ENCODE assay signal across 1 cellular context in the genomic region with DNA sequence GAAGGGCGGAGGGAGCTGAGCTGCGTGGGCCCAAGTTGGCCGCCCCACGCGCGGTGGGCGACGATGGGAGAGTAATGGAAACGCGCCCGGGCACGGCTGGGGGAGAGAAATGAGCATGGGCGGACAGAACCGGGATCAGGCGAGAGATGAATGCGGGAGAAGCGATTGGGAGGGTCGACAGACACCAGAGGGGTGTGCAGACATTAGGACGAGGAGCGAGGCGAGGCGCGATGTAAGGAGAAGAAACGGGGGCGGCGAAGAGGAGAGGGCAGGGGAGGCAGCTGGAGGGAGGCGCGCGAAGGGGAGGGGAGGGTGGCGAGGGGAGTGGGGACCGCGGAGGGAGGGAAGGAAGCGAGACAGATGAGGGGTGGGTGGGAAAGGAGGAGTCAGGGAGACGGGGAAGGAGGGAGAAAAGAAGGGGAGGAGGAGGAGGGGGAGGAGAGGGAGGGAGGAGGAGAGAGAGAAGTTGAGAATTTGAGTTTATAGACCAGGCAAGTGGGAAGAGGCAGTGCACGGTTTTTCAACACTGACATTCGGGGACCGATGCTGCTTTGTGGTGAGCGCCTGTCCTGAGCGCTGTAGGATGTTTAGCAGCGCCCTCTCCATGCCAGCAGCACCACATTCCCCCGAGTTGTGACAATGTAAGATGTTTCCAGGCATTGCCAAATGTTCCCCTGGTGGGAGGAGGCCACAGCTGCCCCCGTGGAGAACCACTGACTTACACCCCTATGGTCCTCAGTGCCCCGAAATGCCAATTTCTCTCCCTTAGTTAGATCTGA.
TF ChIP-seq lines count a peak whose summit lies in the region.

SHISA7 (minus strand) TSS at position 256 of the 779 bp plus-strand sequence. CDS start 437 bp downstream, outside the sequence.

TF ChIP-seq in HEK293, 187 proteins besides CTCF, POLR2A, EP300 and RAD21 (continued from another document and continues in another):
- TF ChIP-seq ZBTB6 (tag by site-specific recombination; IDR thresholded peaks at IDR 0.05) (no peak), ZNF76 (tag by site-specific recombination; IDR thresholded peaks at IDR 0.05; ENCODE audit: borderline replicate concordance, low read depth) (0 out of 2 replicates have a peak, but pooled peaks have one; percentile 26), ZNF140 (tag by site-specific recombination; IDR thresholded peaks at IDR 0.05) (no peak), RBAK (tag by site-specific recombination; IDR thresholded peaks at IDR 0.05) (no peak), ZNF23 (tag by site-specific recombination; IDR thresholded peaks at IDR 0.05; ENCODE audit: borderline replicate concordance) (no peak), HOXC10 (CRISPR knock-in tag; IDR thresholded peaks at IDR 0.05) (no peak), ZNF391 (tag by site-specific recombination; IDR thresholded peaks at IDR 0.05; ENCODE audit: borderline replicate concordance, low read depth) (no peak; the same call in 1 of the 2 replicates), ZFHX2 (tag by site-specific recombination; conservative IDR thresholded peaks at IDR 0.05) (peak; percentile 99), ZNF354C (tag by site-specific recombination; IDR thresholded peaks at IDR 0.05; ENCODE audit: borderline replicate concordance, low read depth) (no peak), ZNF366 (tag by site-specific recombination; conservative IDR thresholded peaks at IDR 0.05) (peak; percentile 63), ZNF157 (tag by site-specific recombination; IDR thresholded peaks at IDR 0.05) (no peak), ZNF184 (tag by site-specific recombination; IDR thresholded peaks at IDR 0.05) (no peak), ZNF571 (tag by site-specific recombination; IDR thresholded peaks at IDR 0.05) (no peak), PBX3 (CRISPR knock-in tag; IDR thresholded peaks at IDR 0.05) (no peak), ZNF513 (tag by site-specific recombination; IDR thresholded peaks at IDR 0.05) (no peak), ZNF398 (tag by site-specific recombination; IDR thresholded peaks at IDR 0.05) (peak; percentile 91), ZNF692 (tag by site-specific recombination; IDR thresholded peaks at IDR 0.05) (peak; percentile 37; the same call in 1 of the 2 replicates), TCF7L2 (IDR thresholded peaks at IDR 0.05; ENCODE audit: borderline replicate concordance, low read depth, low read length) (no peak), GLI2 (tag by site-specific recombination; IDR thresholded peaks at IDR 0.05; ENCODE audit: borderline replicate concordance, low read depth) (no peak), ZNF211 (tag by site-specific recombination; IDR thresholded peaks at IDR 0.05; ENCODE audit: low read depth) (no peak), OSR2 (tag by site-specific recombination; IDR thresholded peaks at IDR 0.05) (no peak), ZBTB8A (tag by site-specific recombination; IDR thresholded peaks at IDR 0.05) (no peak), BCL11B (tag by site-specific recombination; IDR thresholded peaks at IDR 0.05; ENCODE audit: low read depth) (no peak), TRIM28 (IDR thresholded peaks at IDR 0.05; ENCODE audit: borderline replicate concordance, low read length) (no peak), ZNF2 (tag by site-specific recombination; IDR thresholded peaks at IDR 0.05) (no peak), ZNF561 (tag by site-specific recombination; IDR thresholded peaks at IDR 0.05; ENCODE audit: borderline replicate concordance) (no peak), MYNN (tag by site-specific recombination; IDR thresholded peaks at IDR 0.05; ENCODE audit: borderline replicate concordance) (no peak), ZNF629 (tag by site-specific recombination; IDR thresholded peaks at IDR 0.05) (no peak), ZNF16 (tag by site-specific recombination; IDR thresholded peaks at IDR 0.05; ENCODE audit: low read depth) (no peak), EGR2 (tag by site-specific recombination; IDR thresholded peaks at IDR 0.05; ENCODE audit: low read depth) (peak; percentile 97), HIC1 (tag by site-specific recombination; IDR thresholded peaks at IDR 0.05) (no peak)
- TF ChIP-seq, protein P1, sequence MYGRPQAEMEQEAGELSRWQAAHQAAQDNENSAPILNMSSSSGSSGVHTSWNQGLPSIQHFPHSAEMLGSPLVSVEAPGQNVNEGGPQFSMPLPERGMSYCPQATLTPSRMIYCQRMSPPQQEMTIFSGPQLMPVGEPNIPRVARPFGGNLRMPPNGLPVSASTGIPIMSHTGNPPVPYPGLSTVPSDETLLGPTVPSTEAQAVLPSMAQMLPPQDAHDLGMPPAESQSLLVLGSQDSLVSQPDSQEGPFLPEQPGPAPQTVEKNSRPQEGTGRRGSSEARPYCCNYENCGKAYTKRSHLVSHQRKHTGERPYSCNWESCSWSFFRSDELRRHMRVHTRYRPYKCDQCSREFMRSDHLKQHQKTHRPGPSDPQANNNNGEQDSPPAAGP (tag by site-specific recombination; IDR thresholded peaks at IDR 0.05): peak; percentile 86
- TF ChIP-seq, protein P2, sequence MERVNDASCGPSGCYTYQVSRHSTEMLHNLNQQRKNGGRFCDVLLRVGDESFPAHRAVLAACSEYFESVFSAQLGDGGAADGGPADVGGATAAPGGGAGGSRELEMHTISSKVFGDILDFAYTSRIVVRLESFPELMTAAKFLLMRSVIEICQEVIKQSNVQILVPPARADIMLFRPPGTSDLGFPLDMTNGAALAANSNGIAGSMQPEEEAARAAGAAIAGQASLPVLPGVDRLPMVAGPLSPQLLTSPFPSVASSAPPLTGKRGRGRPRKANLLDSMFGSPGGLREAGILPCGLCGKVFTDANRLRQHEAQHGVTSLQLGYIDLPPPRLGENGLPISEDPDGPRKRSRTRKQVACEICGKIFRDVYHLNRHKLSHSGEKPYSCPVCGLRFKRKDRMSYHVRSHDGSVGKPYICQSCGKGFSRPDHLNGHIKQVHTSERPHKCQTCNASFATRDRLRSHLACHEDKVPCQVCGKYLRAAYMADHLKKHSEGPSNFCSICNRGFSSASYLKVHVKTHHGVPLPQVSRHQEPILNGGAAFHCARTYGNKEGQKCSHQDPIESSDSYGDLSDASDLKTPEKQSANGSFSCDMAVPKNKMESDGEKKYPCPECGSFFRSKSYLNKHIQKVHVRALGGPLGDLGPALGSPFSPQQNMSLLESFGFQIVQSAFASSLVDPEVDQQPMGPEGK (tag by site-specific recombination; IDR thresholded peaks at IDR 0.05): peak; percentile 47; the same call in 1 of the 2 replicates
- TF ChIP-seq, protein P3, sequence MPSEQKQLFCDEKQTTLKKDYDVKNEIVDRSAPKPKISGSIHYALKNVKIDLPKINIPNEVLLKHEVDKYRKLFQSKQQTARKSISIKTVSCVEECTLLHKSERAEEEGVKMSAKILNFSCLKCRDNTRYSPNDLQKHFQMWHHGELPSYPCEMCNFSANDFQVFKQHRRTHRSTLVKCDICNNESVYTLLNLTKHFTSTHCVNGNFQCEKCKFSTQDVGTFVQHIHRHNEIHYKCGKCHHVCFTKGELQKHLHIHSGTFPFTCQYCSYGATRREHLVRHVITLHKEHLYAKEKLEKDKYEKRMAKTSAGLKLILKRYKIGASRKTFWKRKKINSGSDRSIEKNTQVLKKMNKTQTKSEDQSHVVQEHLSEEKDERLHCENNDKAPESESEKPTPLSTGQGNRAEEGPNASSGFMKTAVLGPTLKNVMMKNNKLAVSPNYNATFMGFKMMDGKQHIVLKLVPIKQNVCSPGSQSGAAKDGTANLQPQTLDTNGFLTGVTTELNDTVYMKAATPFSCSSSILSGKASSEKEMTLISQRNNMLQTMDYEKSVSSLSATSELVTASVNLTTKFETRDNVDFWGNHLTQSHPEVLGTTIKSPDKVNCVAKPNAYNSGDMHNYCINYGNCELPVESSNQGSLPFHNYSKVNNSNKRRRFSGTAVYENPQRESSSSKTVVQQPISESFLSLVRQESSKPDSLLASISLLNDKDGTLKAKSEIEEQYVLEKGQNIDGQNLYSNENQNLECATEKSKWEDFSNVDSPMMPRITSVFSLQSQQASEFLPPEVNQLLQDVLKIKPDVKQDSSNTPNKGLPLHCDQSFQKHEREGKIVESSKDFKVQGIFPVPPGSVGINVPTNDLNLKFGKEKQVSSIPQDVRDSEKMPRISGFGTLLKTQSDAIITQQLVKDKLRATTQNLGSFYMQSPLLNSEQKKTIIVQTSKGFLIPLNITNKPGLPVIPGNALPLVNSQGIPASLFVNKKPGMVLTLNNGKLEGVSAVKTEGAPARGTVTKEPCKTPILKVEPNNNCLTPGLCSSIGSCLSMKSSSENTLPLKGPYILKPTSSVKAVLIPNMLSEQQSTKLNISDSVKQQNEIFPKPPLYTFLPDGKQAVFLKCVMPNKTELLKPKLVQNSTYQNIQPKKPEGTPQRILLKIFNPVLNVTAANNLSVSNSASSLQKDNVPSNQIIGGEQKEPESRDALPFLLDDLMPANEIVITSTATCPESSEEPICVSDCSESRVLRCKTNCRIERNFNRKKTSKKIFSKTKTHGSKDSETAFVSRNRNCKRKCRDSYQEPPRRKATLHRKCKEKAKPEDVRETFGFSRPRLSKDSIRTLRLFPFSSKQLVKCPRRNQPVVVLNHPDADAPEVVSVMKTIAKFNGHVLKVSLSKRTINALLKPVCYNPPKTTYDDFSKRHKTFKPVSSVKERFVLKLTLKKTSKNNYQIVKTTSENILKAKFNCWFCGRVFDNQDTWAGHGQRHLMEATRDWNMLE (tag by site-specific recombination; conservative IDR thresholded peaks at IDR 0.05; ENCODE audit: low read depth): no peak
